In the genomic region with DNA sequence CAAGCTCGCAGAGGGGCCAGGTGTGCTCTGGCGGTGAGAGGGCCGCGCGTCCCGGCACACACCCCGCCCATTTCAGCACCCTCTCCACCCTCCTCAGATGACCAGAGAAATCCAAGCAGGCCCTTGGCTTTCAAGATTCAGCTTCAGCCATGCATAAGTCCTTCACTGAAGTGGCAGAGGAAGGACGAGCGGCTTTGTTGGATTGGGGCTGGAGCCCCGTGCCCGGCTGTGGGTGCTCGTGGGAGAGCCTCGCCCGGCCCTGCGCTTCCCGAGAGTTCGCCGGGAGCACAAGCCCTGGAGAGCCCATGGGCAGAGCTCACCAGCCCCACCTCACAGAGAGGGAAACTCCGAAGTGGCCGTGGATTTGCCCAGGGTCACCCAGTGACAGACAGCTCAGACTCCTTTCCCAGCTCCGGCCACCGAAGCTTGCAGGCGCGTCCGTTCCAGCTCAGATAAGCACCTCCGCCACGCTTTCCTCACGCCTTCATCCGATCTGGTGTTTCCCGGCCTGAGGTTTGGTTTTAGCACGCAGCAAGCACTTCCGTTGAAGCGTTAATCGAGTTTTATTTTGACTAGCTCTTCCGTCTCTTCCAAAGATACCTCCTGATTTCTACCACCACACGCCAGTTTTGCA, we compare ENCODE assay signal across 1 cellular context.
TF ChIP-seq lines count a peak whose summit lies in the region.

No MANE protein-coding gene starts in this region.

TF ChIP-seq in K562, 482 proteins besides CTCF, POLR2A, EP300 and RAD21 (continued from another document):
- TF ChIP-seq MXD1 (CRISPR knock-in tag; IDR thresholded peaks at IDR 0.05; ENCODE audit: borderline replicate concordance, poor library complexity, severe bottlenecking) = no peak
- TF ChIP-seq, protein P1, sequence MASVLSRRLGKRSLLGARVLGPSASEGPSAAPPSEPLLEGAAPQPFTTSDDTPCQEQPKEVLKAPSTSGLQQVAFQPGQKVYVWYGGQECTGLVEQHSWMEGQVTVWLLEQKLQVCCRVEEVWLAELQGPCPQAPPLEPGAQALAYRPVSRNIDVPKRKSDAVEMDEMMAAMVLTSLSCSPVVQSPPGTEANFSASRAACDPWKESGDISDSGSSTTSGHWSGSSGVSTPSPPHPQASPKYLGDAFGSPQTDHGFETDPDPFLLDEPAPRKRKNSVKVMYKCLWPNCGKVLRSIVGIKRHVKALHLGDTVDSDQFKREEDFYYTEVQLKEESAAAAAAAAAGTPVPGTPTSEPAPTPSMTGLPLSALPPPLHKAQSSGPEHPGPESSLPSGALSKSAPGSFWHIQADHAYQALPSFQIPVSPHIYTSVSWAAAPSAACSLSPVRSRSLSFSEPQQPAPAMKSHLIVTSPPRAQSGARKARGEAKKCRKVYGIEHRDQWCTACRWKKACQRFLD (CRISPR knock-in tag; IDR thresholded peaks at IDR 0.05) = no peak
- TF ChIP-seq, protein P2, sequence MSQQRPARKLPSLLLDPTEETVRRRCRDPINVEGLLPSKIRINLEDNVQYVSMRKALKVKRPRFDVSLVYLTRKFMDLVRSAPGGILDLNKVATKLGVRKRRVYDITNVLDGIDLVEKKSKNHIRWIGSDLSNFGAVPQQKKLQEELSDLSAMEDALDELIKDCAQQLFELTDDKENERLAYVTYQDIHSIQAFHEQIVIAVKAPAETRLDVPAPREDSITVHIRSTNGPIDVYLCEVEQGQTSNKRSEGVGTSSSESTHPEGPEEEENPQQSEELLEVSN (IDR thresholded peaks at IDR 0.05; ENCODE audit: borderline replicate concordance in 1 of 2, extremely low read depth in 1 of 2, insufficient read depth in 1 of 2, insufficient read length in 1 of 2, low read depth in 1 of 2, low read length in 1 of 2, poor library complexity in 1 of 2, severe bottlenecking in 1 of 2) = peak; percentile 82 to 89
- TF ChIP-seq TCF3 (CRISPR knock-in tag; IDR thresholded peaks at IDR 0.05) = no peak
- TF ChIP-seq DMBX1 (CRISPR knock-in tag; IDR thresholded peaks at IDR 0.05; ENCODE audit: borderline replicate concordance) = peak; percentile 28; the same call in 1 of the 2 replicates
- TF ChIP-seq TCF7L2 (IDR thresholded peaks at IDR 0.05; ENCODE audit: low read depth, low read length) = no peak
- no peak for TF ChIP-seq THRAP3 (IDR thresholded peaks at IDR 0.05; ENCODE audit: borderline replicate concordance)
- TF ChIP-seq ZBTB1 (CRISPR knock-in tag; IDR thresholded peaks at IDR 0.05; ENCODE audit: borderline replicate concordance, low read depth) = no peak
- peak; percentile 94 for TF ChIP-seq L3MBTL2 (IDR thresholded peaks at IDR 0.05)
- no peak for TF ChIP-seq SUPT5H (IDR thresholded peaks at IDR 0.05)
- no peak for TF ChIP-seq MTA3 (IDR thresholded peaks at IDR 0.05; ENCODE audit: borderline replicate concordance)
- TF ChIP-seq, protein P3, sequence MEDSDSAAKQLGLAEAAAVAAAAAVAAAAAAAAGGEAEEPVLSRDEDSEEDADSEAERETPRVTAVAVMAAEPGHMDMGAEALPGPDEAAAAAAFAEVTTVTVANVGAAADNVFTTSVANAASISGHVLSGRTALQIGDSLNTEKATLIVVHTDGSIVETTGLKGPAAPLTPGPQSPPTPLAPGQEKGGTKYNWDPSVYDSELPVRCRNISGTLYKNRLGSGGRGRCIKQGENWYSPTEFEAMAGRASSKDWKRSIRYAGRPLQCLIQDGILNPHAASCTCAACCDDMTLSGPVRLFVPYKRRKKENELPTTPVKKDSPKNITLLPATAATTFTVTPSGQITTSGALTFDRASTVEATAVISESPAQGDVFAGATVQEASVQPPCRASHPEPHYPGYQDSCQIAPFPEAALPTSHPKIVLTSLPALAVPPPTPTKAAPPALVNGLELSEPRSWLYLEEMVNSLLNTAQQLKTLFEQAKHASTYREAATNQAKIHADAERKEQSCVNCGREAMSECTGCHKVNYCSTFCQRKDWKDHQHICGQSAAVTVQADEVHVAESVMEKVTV (CRISPR knock-in tag; IDR thresholded peaks at IDR 0.05) = no peak
- no peak for TF ChIP-seq SP2 (IDR thresholded peaks at IDR 0.05; ENCODE audit: extremely low read depth, low read depth, low read length, poor library complexity, severe bottlenecking)
- no peak for TF ChIP-seq SIN3B (IDR thresholded peaks at IDR 0.05; ENCODE audit: low read depth)
- TF ChIP-seq, protein P4, sequence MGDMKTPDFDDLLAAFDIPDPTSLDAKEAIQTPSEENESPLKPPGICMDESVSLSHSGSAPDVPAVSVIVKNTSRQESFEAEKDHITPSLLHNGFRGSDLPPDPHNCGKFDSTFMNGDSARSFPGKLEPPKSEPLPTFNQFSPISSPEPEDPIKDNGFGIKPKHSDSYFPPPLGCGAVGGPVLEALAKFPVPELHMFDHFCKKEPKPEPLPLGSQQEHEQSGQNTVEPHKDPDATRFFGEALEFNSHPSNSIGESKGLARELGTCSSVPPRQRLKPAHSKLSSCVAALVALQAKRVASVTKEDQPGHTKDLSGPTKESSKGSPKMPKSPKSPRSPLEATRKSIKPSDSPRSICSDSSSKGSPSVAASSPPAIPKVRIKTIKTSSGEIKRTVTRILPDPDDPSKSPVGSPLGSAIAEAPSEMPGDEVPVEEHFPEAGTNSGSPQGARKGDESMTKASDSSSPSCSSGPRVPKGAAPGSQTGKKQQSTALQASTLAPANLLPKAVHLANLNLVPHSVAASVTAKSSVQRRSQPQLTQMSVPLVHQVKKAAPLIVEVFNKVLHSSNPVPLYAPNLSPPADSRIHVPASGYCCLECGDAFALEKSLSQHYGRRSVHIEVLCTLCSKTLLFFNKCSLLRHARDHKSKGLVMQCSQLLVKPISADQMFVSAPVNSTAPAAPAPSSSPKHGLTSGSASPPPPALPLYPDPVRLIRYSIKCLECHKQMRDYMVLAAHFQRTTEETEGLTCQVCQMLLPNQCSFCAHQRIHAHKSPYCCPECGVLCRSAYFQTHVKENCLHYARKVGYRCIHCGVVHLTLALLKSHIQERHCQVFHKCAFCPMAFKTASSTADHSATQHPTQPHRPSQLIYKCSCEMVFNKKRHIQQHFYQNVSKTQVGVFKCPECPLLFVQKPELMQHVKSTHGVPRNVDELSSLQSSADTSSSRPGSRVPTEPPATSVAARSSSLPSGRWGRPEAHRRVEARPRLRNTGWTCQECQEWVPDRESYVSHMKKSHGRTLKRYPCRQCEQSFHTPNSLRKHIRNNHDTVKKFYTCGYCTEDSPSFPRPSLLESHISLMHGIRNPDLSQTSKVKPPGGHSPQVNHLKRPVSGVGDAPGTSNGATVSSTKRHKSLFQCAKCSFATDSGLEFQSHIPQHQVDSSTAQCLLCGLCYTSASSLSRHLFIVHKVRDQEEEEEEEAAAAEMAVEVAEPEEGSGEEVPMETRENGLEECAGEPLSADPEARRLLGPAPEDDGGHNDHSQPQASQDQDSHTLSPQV (IDR thresholded peaks at IDR 0.05) = peak; percentile 34; the same call in 1 of the 2 replicates
- no peak for TF ChIP-seq RBM22 (IDR thresholded peaks at IDR 0.05; ENCODE audit: low read depth, low read length, poor library complexity, severe bottlenecking)
